ENCODE assay signal across 28 cellular contexts in genomic region chr1:63886348-63886747, GRCh38.
"Had no signal": no experiment of that assay in that cellular context is flagged by ENCODE, and none has a peak within 500 bp of the region (broad histone marks: within the 10 kb centered on the region; RNA-seq: fewer than 3 reads in every experiment).

No MANE protein-coding gene starts in this region.

- DNase-seq: activated CD4-positive, alpha-beta T cell treated with anti-CD3 and anti-CD28 coated beads for 4 hours; activated CD4-positive, alpha-beta T cell treated with anti-CD3 and anti-CD28 coated beads, Interleukin-2, amount 50 U/mL, for 4 hours; activated effector memory CD4-positive, alpha-beta T cell treated with Interleukin-2 at 50 U/mL for 16 hours; activated naive CD4-positive, alpha-beta T cell treated with Interleukin-2 at 50 U/mL for 16 hours; activated T-cell treated with anti-CD3 and anti-CD28 coated beads for 4 hours; activated T-cell treated with anti-CD3 and anti-CD28 coated beads, Interleukin-2, amount 50 U/mL, for 72 hours; aorta; cerebellar nuclear complex; colonic mucosa; effector memory CD8-positive, alpha-beta T cell; erythroblast; gastrocnemius medialis; glutamatergic neuron; left ventricle myocardium inferior; mesendoderm; mucosa of descending colon; right lobe of liver; stimulated activated CD4-positive, alpha-beta T cell treated with anti-CD3 and anti-CD28 coated beads, Interleukin-2, amount 100 ng/mL, for 48 hours; stimulated activated naive CD8-positive, alpha-beta T cell treated with anti-CD3 and anti-CD28 coated beads, Interleukin-15, Interleukin-2, amounts not matched to agents 100 U/mL and 50 U/mL, for 24 hours; testis; transverse colon had no signal

- H3K27me3 Mint-ChIP-seq: progenitor cell of endocrine pancreas had no signal

- H3K27ac ChIP-seq: cardiac muscle cell, colonic mucosa, gastrocnemius medialis, left ventricle myocardium inferior, right lobe of liver, testis, transverse colon, VCaP had no signal

- H3K36me3 Mint-ChIP-seq: activated naive CD8-positive, alpha-beta T cell; brain; natural killer cell treated with Interleukin-12 subunit alpha and Interleukin-12 subunit beta and Interleukin-15 and Interleukin-18, amount 100 ng/mL, for 72 hours had no signal

- H3K4me3 Mint-ChIP-seq: activated naive CD8-positive, alpha-beta T cell; activated T-cell treated with anti-CD3 and anti-CD28 coated beads, Interleukin-2, amount 50 U/mL, for 72 hours; brain; effector memory CD8-positive, alpha-beta T cell; natural killer cell treated with Interleukin-12 subunit alpha and Interleukin-12 subunit beta and Interleukin-15 and Interleukin-18, amount 100 ng/mL, for 72 hours had no signal

- H3K4me3 ChIP-seq: cardiac muscle cell, colonic mucosa, gastrocnemius medialis, left ventricle myocardium inferior, lung, mucosa of descending colon, right lobe of liver, testis, transverse colon had no signal

- H3K4me1 ChIP-seq: colonic mucosa, gastrocnemius medialis, right lobe of liver, testis, transverse colon had no signal

- H3K27ac Mint-ChIP-seq: activated naive CD8-positive, alpha-beta T cell; activated T-cell treated with anti-CD3 and anti-CD28 coated beads, Interleukin-2, amount 50 U/mL, for 72 hours; brain; effector memory CD8-positive, alpha-beta T cell; natural killer cell treated with Interleukin-12 subunit alpha and Interleukin-12 subunit beta and Interleukin-15 and Interleukin-18, amount 100 ng/mL, for 72 hours; progenitor cell of endocrine pancreas had no signal

- H3K27me3 ChIP-seq: cardiac muscle cell, colonic mucosa, gastrocnemius medialis, right lobe of liver, testis, transverse colon had no signal

- H3K36me3 ChIP-seq: cardiac muscle cell, colonic mucosa, gastrocnemius medialis, left ventricle myocardium inferior, right lobe of liver, transverse colon had no signal

- H3K9me3 Mint-ChIP-seq: brain; effector memory CD8-positive, alpha-beta T cell; natural killer cell treated with Interleukin-12 subunit alpha and Interleukin-12 subunit beta and Interleukin-15 and Interleukin-18, amount 100 ng/mL, for 72 hours had no signal

- ATAC-seq: activated T-cell treated with anti-CD3 and anti-CD28 coated beads, Interleukin-2, amount 50 U/mL, for 72 hours; effector memory CD8-positive, alpha-beta T cell; gastrocnemius medialis; mucosa of descending colon; natural killer cell treated with Interleukin-12 subunit alpha and Interleukin-12 subunit beta and Interleukin-15 and Interleukin-18, amount 100 ng/mL, for 72 hours; right lobe of liver; stimulated activated naive CD8-positive, alpha-beta T cell treated with anti-CD3 and anti-CD28 coated beads, Interleukin-15, Interleukin-2, amounts not matched to agents 100 U/mL and 50 U/mL, for 24 hours had no signal
